In genomic region chr5:132422720-132423442, GRCh38 we compare ENCODE assay signal across 1 cellular context.
A peak's percentile ranks its signal among the peaks of the same experiment; 100 is the strongest.
TF ChIP-seq lines count a peak whose summit lies in the region.

No MANE protein-coding gene starts in this region.

TF ChIP-seq in K562, 482 proteins besides CTCF, POLR2A, EP300 and RAD21 (continued from another document and continues in another):
- TF ChIP-seq SNRNP70 (optimal IDR thresholded peaks at IDR 0.05; ENCODE audit: low read depth, low read length) (no peak), RHOXF2B (CRISPR knock-in tag; conservative IDR thresholded peaks at IDR 0.05) (no peak), POLR3A (IDR thresholded peaks at IDR 0.05; ENCODE audit: borderline replicate concordance, extremely low read depth, insufficient read depth, insufficient read length) (no peak), HCFC1 (IDR thresholded peaks at IDR 0.05; ENCODE audit: low read depth, low read length) (peak; percentile 49; the same call in 1 of the 2 replicates), SMAD4 (CRISPR knock-in tag; conservative IDR thresholded peaks at IDR 0.05) (peak; percentile 100), NFXL1 (CRISPR knock-in tag; IDR thresholded peaks at IDR 0.05) (no peak), ZNF347 (CRISPR knock-in tag; IDR thresholded peaks at IDR 0.05; ENCODE audit: low read depth) (no peak), NKRF (IDR thresholded peaks at IDR 0.05; ENCODE audit: borderline replicate concordance) (no peak), MCM3 (IDR thresholded peaks at IDR 0.05) (no peak), GMEB1 (CRISPR knock-in tag; IDR thresholded peaks at IDR 0.05) (no peak), ZNF146 (CRISPR knock-in tag; IDR thresholded peaks at IDR 0.05; ENCODE audit: unreplicated experiment) (no peak), ZNF518B (CRISPR knock-in tag; IDR thresholded peaks at IDR 0.05) (no peak), CAMTA2 (CRISPR knock-in tag; conservative IDR thresholded peaks at IDR 0.05) (no peak), ARNT (IDR thresholded peaks at IDR 0.05) (peak; percentile 82 to 89), MTA1 (IDR thresholded peaks at IDR 0.05; ENCODE audit: borderline replicate concordance) (peak; percentile 46; the same call in 1 of the 2 replicates), SAFB2 (IDR thresholded peaks at IDR 0.05; ENCODE audit: borderline replicate concordance, low read depth, low read length, severe bottlenecking) (no peak), C11orf30 (IDR thresholded peaks at IDR 0.05; ENCODE audit: low read depth) (no peak), ZNF140 (CRISPR knock-in tag; IDR thresholded peaks at IDR 0.05) (no peak), ZNF133 (CRISPR knock-in tag; IDR thresholded peaks at IDR 0.05) (no peak), LEF1 (IDR thresholded peaks at IDR 0.05) (peak; percentile 92), TFAM (CRISPR knock-in tag; conservative IDR thresholded peaks at IDR 0.05) (no peak), ZNF764 (CRISPR knock-in tag; IDR thresholded peaks at IDR 0.05; ENCODE audit: low read depth) (no peak), CC2D1A (IDR thresholded peaks at IDR 0.05) (no peak; the same call in 1 of the 2 replicates), HNRNPK (IDR thresholded peaks at IDR 0.05; ENCODE audit: low read depth, low read length, poor library complexity, severe bottlenecking) (no peak), HNRNPL (IDR thresholded peaks at IDR 0.05; ENCODE audit: low read depth, low read length) (no peak), CBX1 (IDR thresholded peaks at IDR 0.05; ENCODE audit: low read depth) (no peak), UBTF (IDR thresholded peaks at IDR 0.05; ENCODE audit: borderline replicate concordance in 1 of 2, low read depth in 2 of 2, low read length in 2 of 2) (no peak), ZBTB40 (IDR thresholded peaks at IDR 0.05) (no peak), ZBTB40 (CRISPR knock-in tag; IDR thresholded peaks at IDR 0.05) (no peak), HNRNPH1 (optimal IDR thresholded peaks at IDR 0.05; ENCODE audit: low read depth, low read length) (no peak), CHD4 (IDR thresholded peaks at IDR 0.05; ENCODE audit: insufficient read depth, insufficient replicate concordance, low read depth, low read length, poor library complexity, severe bottlenecking) (no peak), RBM15 (IDR thresholded peaks at IDR 0.05; ENCODE audit: insufficient read depth, low read length) (no peak)
- TF ChIP-seq, protein P1, sequence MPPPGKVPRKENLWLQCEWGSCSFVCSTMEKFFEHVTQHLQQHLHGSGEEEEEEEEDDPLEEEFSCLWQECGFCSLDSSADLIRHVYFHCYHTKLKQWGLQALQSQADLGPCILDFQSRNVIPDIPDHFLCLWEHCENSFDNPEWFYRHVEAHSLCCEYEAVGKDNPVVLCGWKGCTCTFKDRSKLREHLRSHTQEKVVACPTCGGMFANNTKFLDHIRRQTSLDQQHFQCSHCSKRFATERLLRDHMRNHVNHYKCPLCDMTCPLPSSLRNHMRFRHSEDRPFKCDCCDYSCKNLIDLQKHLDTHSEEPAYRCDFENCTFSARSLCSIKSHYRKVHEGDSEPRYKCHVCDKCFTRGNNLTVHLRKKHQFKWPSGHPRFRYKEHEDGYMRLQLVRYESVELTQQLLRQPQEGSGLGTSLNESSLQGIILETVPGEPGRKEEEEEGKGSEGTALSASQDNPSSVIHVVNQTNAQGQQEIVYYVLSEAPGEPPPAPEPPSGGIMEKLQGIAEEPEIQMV (tag; conservative IDR thresholded peaks at IDR 0.05; ENCODE audit: low read depth), result peak; percentile 50; the same call in 1 of the 2 replicates
- TF ChIP-seq, protein P2, sequence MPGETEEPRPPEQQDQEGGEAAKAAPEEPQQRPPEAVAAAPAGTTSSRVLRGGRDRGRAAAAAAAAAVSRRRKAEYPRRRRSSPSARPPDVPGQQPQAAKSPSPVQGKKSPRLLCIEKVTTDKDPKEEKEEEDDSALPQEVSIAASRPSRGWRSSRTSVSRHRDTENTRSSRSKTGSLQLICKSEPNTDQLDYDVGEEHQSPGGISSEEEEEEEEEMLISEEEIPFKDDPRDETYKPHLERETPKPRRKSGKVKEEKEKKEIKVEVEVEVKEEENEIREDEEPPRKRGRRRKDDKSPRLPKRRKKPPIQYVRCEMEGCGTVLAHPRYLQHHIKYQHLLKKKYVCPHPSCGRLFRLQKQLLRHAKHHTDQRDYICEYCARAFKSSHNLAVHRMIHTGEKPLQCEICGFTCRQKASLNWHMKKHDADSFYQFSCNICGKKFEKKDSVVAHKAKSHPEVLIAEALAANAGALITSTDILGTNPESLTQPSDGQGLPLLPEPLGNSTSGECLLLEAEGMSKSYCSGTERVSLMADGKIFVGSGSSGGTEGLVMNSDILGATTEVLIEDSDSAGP (CRISPR knock-in tag; IDR thresholded peaks at IDR 0.05), result no peak
- TF ChIP-seq, protein P3, sequence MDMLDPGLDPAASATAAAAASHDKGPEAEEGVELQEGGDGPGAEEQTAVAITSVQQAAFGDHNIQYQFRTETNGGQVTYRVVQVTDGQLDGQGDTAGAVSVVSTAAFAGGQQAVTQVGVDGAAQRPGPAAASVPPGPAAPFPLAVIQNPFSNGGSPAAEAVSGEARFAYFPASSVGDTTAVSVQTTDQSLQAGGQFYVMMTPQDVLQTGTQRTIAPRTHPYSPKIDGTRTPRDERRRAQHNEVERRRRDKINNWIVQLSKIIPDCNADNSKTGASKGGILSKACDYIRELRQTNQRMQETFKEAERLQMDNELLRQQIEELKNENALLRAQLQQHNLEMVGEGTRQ (CRISPR knock-in tag; IDR thresholded peaks at IDR 0.05), result peak; percentile 92
